In the genomic region with DNA sequence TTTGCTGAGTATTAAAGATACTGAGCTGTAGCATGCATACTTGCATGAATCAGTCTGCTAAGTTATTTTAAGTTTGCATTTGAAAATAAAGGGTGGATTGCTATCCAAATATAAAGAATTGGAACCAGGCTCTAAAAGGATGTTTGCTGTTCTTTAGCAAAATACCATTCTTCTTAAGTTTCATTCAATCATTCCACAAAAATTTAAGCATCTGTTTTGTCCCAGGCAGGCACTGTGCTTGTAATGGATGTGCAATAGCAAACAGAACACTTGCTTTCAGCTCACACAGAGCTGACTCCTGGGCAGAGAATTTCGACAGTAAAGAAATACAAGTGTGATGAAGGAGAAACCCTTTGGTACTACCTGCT, we compare ENCODE assay signal across 12 cellular contexts.
DNase-seq lines count a peak whose midpoint lies in the region; ATAC-seq and TF ChIP-seq lines count a peak whose summit lies in the region.
"Had no signal": no experiment of that assay in that cellular context is flagged by ENCODE, and none has a peak within 500 bp of the region (broad histone marks: within the 10 kb centered on the region; RNA-seq: fewer than 3 reads in every experiment).

No MANE protein-coding gene starts in this region.

- no peak overlapping the region for H3K4me2 ChIP-seq in mesenchymal stem cell (ENCODE audit: low read length, poor library complexity, severe bottlenecking)

- peaks cover 6% of the 10 kb centered on the region; the same call in 1 of the 2 replicates for H3K36me3 Mint-ChIP-seq in HFFc6 (ENCODE audit: low read depth)
- H3K36me3 Mint-ChIP-seq in T-cell = no peaks in the 10 kb centered on the region

- no peak overlapping the region for H2BK120ac ChIP-seq in mesenchymal stem cell (ENCODE audit: low read depth, low read length)

- no peak overlapping the region for H4K8ac ChIP-seq in mesenchymal stem cell (ENCODE audit: low read length)

- peaks cover 22% of the 10 kb centered on the region for H3K4me1 ChIP-seq in mesenchymal stem cell (ENCODE audit: control insufficient read depth, insufficient read depth, low read depth, low read length)

- in situ Hi-C loops in brain microvascular endothelial cell (cut with HindIII; ENCODE audit: low pct_ligation_motif_present, low sequenced_read_pairs) = no loop called here

- ATAC-seq in T-cell (replicated peaks in 1 of 4) (no peak), HG02885 (IDR thresholded peaks at IDR 0.05; ENCODE audit: poor library complexity, unreplicated experiment) (no peak)

- no peak overlapping the region for H3K18ac ChIP-seq in mesenchymal stem cell (ENCODE audit: low read depth in 1 of 2, low read length in 2 of 2)

- CTCF ChIA-PET in T-cell (lab: Charles Lee) = interaction anchor here in 1 of 2 donors (1.2 kb wide), 1 partner anchor 337 kb away, joined by 5 read pairs; no protein-coding TSS in a partner anchor

- peaks cover 11% of the 10 kb centered on the region for H3K79me1 ChIP-seq in mesenchymal stem cell (replicated peaks; ENCODE audit: low read length, poor library complexity, severe bottlenecking)

- no peak overlapping the region for H2BK12ac ChIP-seq in mesenchymal stem cell (ENCODE audit: low read length in 2 of 2)

- H3K9ac ChIP-seq in mesenchymal stem cell (ENCODE audit: low read length) = peak overlapping the region; percentile 31

- no peak overlapping the region for H2BK15ac ChIP-seq in mesenchymal stem cell (ENCODE audit: low read depth, poor library complexity, severe bottlenecking)

- H3K36me3 ChIP-seq in brain microvascular endothelial cell (replicated peaks) (no peaks in the 10 kb centered on the region), mesenchymal stem cell (ENCODE audit: control insufficient read depth in 1 of 2, insufficient read depth in 2 of 2, low read depth in 1 of 2, low read length in 2 of 2) (no peaks in the 10 kb centered on the region)

- H2BK5ac ChIP-seq in mesenchymal stem cell (ENCODE audit: low read depth, low read length, poor library complexity, severe bottlenecking) = no peak overlapping the region

- DNase-seq in HFFc6 = peak; percentile 91
- peak; percentile 75 for DNase-seq in brain microvascular endothelial cell
- DNase-seq in mesenchymal stem cell = peak; percentile 68
- no peak for DNase-seq in T-cell
- no peak for DNase-seq in Kasumi-1 (lab: John Stamatoyannopoulos, UW)
- no peak for DNase-seq in NCI-H2029 treated with DMSO at 0.1 percent for 48 hours (lab: John Stamatoyannopoulos, UW)
- DNase-seq: activated CD4-positive, alpha-beta T cell treated with anti-CD3 and anti-CD28 coated beads, Interleukin-2, amount 50 U/mL, for 48 hours; activated naive CD4-positive, alpha-beta T cell; H9; NCI-H1694 treated with DMSO at 0.1 percent for 48 hours; T-helper 1 cell had no signal

- H3K4me3 Mint-ChIP-seq in HFFc6 = peak overlapping the region; percentile 69
- H3K4me3 Mint-ChIP-seq in T-cell = no peak overlapping the region
- H3K4me3 Mint-ChIP-seq: H9 had no signal

- H3K9me3 Mint-ChIP-seq in HFFc6 (no peaks in the 10 kb centered on the region), T-cell (no peaks in the 10 kb centered on the region)
- H3K9me3 Mint-ChIP-seq: H9 had no signal

- WGBS in mesenchymal stem cell = 60% methylated on average over 1 of the region's 1 CpG

- no peaks in the 10 kb centered on the region for H3K9me3 ChIP-seq in mesenchymal stem cell (ENCODE audit: control insufficient read depth, low read length)

- H3K14ac ChIP-seq in mesenchymal stem cell (ENCODE audit: low read length in 2 of 2) = no peak overlapping the region

- H3K4ac ChIP-seq in mesenchymal stem cell (ENCODE audit: low read depth in 1 of 2, low read length in 2 of 2) = no peak overlapping the region

- no peak overlapping the region for H2AFZ ChIP-seq in mesenchymal stem cell (ENCODE audit: low read depth, low read length)

- TF ChIP-seq CTCF in HFFc6 (IDR thresholded peaks at IDR 0.05) (no peak), brain microvascular endothelial cell (IDR thresholded peaks at IDR 0.05; ENCODE audit: low read depth, low read length, missing control alignments) (no peak)

- peak overlapping the region; percentile 82 for H3K27ac Mint-ChIP-seq in HFFc6
- H3K27ac Mint-ChIP-seq in T-cell = peak overlapping the region in 1 of 2 donors; percentile 1

- H3K27me3 Mint-ChIP-seq in HFFc6 (ENCODE audit: insufficient read depth) (peaks cover 3% of the 10 kb centered on the region), T-cell (no peaks in the 10 kb centered on the region)

- POLR2A ChIA-PET in T-cell (lab: Charles Lee) = no interaction called here

- H3K4me3 ChIP-seq in brain microvascular endothelial cell (ENCODE audit: low read depth, low read length) = no peak overlapping the region
- H3K4me3 ChIP-seq in mesenchymal stem cell (ENCODE audit: insufficient read depth in 1 of 2, low read depth in 1 of 2, low read length in 2 of 2) = no peak overlapping the region

- H3K27me3 ChIP-seq in brain microvascular endothelial cell (replicated peaks) (no peaks in the 10 kb centered on the region), mesenchymal stem cell (ENCODE audit: control insufficient read depth in 1 of 2, insufficient read depth in 1 of 2, low read length in 2 of 2) (no peaks in the 10 kb centered on the region)

- no peak overlapping the region for H3K23ac ChIP-seq in mesenchymal stem cell (ENCODE audit: low read length in 2 of 2)

- H3K27ac ChIP-seq in brain microvascular endothelial cell (peak overlapping the region; percentile 76), mesenchymal stem cell (ENCODE audit: low read length, poor library complexity, severe bottlenecking) (peak overlapping the region; percentile 59)

- H4K91ac ChIP-seq in mesenchymal stem cell (ENCODE audit: low read length) = no peak overlapping the region

- peaks cover 97% of the 10 kb centered on the region for H3K4me1 Mint-ChIP-seq in HFFc6 (ENCODE audit: low read depth)
- peaks cover 68 to 80% (median 75%) of the 10 kb centered on the region in 3 donors for H3K4me1 Mint-ChIP-seq in T-cell

- no peak overlapping the region for H2AK5ac ChIP-seq in mesenchymal stem cell (ENCODE audit: low read length, severe bottlenecking)

Comparison
In these comparisons a context has a peak if more than half of its experiments do, and no peak if none do; other contexts are left out.
1. DNase-seq: peak in HFFc6 (single experiment), brain microvascular endothelial cell (single experiment) and mesenchymal stem cell (single experiment); none in T-cell (0 of 34), Kasumi-1 (0 of 2) and NCI-H2029 treated with DMSO at 0.1 percent for 48 hours (single experiment).